8 cellular contexts compared by ENCODE assay signal in the genomic region with DNA sequence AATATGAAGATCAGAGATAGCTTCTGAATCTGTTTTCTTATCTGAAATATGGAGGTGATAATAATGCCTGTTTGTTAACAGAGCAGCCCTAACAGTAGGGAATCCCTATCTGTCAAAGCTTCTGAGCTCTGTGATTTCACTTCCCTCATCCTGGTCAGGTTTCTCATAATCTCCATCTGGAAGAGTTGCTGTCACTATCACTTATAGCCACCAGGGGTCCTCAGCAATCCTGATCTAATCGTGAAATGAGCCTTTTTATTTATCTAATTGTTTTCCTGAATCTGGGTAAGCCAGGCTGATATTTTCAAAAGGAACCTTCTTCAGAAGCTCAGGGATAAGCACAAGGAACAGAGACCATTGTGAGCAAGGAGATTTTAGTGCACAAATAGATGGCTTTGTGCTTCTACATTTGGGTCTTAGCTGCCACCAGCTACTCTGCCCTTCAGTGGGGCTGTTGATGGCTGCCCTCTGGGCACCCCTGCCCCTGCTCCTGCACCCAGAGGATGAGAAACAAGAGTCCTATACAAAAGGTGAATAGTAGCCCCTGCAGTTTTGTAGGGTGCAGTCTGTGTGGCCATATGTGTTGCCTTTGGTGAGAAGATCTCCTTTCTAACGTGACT.
DNase-seq lines count a peak whose midpoint lies in the region; ATAC-seq, FAIRE-seq and TF ChIP-seq lines count a peak whose summit lies in the region.

No MANE protein-coding gene starts in this region.

- H3K27ac ChIP-seq in A549 (no peak overlapping the region), HCT116 (ENCODE audit: low read depth, low read length) (no peak overlapping the region), K562 (ENCODE audit: extremely low read depth, low read depth, low read length) (no peak overlapping the region), mesendoderm (ENCODE audit: low read depth, low read length) (no peak overlapping the region)

- DNase-seq in A549 (ENCODE audit: low read depth in 1 of 2, low spot score in 1 of 2) (peak in 1 of 2 experiments; percentile 22), GM03348 (ENCODE audit: low spot score) (peak; percentile 27), HCT116 (ENCODE audit: low read depth, low spot score) (peak; percentile 8), NCI-H1092 (lab: John Stamatoyannopoulos, UW) (peak; percentile 1), K562 (ENCODE audit: extremely low read depth in 1 of 4, low spot score in 3 of 4) (peak; percentile 6 to 19 (median 16)), mesendoderm (peak; percentile 60), GM19238 (ENCODE audit: insufficient read length, low spot score) (no peak)
- DNase-seq in activated CD4-positive, alpha-beta T cell treated with anti-CD3 and anti-CD28 coated beads, Interleukin-2, amount 50 U/mL, for 1 hour: no peak

- H3K79me1 ChIP-seq in mesendoderm (ENCODE audit: low read length): no peaks in the 10 kb centered on the region

- H3K4ac ChIP-seq in mesendoderm (ENCODE audit: low read depth, low read length): no peak overlapping the region

- no peak overlapping the region for H3K4me3 ChIP-seq in A549
- H3K4me3 ChIP-seq in HCT116 (replicated peaks in 1 of 2; ENCODE audit: low read depth in 1 of 2, low read length in 2 of 2): no peak overlapping the region
- H3K4me3 ChIP-seq in K562: no peak overlapping the region
- no peak overlapping the region for H3K4me3 ChIP-seq in mesendoderm (ENCODE audit: low read length)

- H3K4me1 ChIP-seq in A549 (no peaks in the 10 kb centered on the region), HCT116 (ENCODE audit: control insufficient read depth in 1 of 2, insufficient read depth in 2 of 2, low read length in 2 of 2) (no peaks in the 10 kb centered on the region), K562 (replicated peaks in 1 of 2; ENCODE audit: control insufficient read depth in 2 of 2, insufficient read depth in 2 of 2, low read length in 2 of 2) (no peaks in the 10 kb centered on the region), mesendoderm (ENCODE audit: control insufficient read depth, low read depth, low read length) (no peaks in the 10 kb centered on the region)

- no peak for TF ChIP-seq EP300 in A549 (IDR thresholded peaks at IDR 0.05)
- TF ChIP-seq EP300 in K562 (IDR thresholded peaks at IDR 0.05; ENCODE audit: low read length): no peak

- TF ChIP-seq RAD21 in A549 (conservative IDR thresholded peaks at IDR 0.05 in 1 of 2, IDR thresholded peaks at IDR 0.05 in 1 of 2) (peak; percentile 23 to 35; a peak in 1 of 5 replicates), HCT116 (IDR thresholded peaks at IDR 0.05; ENCODE audit: low read depth) (peak; percentile 49), K562 (CRISPR knock-in tag; conservative IDR thresholded peaks at IDR 0.05 in 1 of 2, IDR thresholded peaks at IDR 0.05 in 1 of 2) (0 out of 4 replicates have a peak, but pooled peaks of 1 of the 2 experiments have one; percentile 12)

- RAD21 ChIA-PET in HCT116 (lab: Charles Lee; ENCODE audit: low non-redundant PET in 1 of 2, low total read pairs in 2 of 2, uncharacterized antibody in 2 of 2, unreplicated experiment in 2 of 2): no interaction called here

- intact Hi-C loops in HCT116 (cut with micrococcal nuclease): loop anchor here (2.0 kb wide), 1 partner anchor 375 kb away; no protein-coding TSS in a partner anchor
- intact Hi-C loops in K562 (cut with micrococcal nuclease): no loop called here

- FAIRE-seq in A549 (lab: Jason Lieb, UNC): peak; percentile 94
- FAIRE-seq in K562 (lab: Jason Lieb, UNC): no peak

- no peaks in the 10 kb centered on the region for H3K9me2 ChIP-seq in HCT116 (ENCODE audit: insufficient read depth)

- no peaks in the 10 kb centered on the region for H3K9me1 ChIP-seq in K562 (ENCODE audit: control insufficient read depth, insufficient read depth, low read length)

- H3K9me3 ChIP-seq in A549 (no peaks in the 10 kb centered on the region), HCT116 (ENCODE audit: control insufficient read depth in 1 of 2, insufficient read depth in 1 of 2, low read depth in 1 of 2, low read length in 2 of 2) (no peaks in the 10 kb centered on the region), K562 (replicated peaks; ENCODE audit: control insufficient read depth, insufficient read depth, low read depth, low read length) (no peaks in the 10 kb centered on the region)

- no peak overlapping the region for H2AK5ac ChIP-seq in mesendoderm (ENCODE audit: low read length)

- no peak overlapping the region for H4K5ac ChIP-seq in mesendoderm (ENCODE audit: low read length)

- BruUV-seq in HCT116 (replicated peaks; lab: Mats Ljungman, UMichigan) (no TSS peak), K562 (replicated peaks; lab: Mats Ljungman, UMichigan) (no TSS peak)

- H3K36me3 ChIP-seq in HCT116 (ENCODE audit: control insufficient read depth in 1 of 2, insufficient read depth in 2 of 2, low read length in 2 of 2) (no peaks in the 10 kb centered on the region), K562 (ENCODE audit: control insufficient read depth, insufficient read depth, low read length) (no peaks in the 10 kb centered on the region), mesendoderm (ENCODE audit: control insufficient read depth, insufficient read depth, low read length) (no peaks in the 10 kb centered on the region)

- H3K18ac ChIP-seq in mesendoderm (ENCODE audit: low read length): no peak overlapping the region

- peak; percentile 37; the same call in 2 of the 3 replicates for TF ChIP-seq CTCF in A549 (IDR thresholded peaks at IDR 0.05)
- peak; percentile 38 to 61 (median 52); a peak in 5 of 6 replicates for TF ChIP-seq CTCF in HCT116 (IDR thresholded peaks at IDR 0.05 in 2 of 3, conservative IDR thresholded peaks at IDR 0.05 in 1 of 3; ENCODE audit: borderline replicate concordance in 1 of 3, insufficient read depth in 1 of 3, low read depth in 2 of 3, low read length in 2 of 3)
- TF ChIP-seq CTCF in K562 (IDR thresholded peaks at IDR 0.05 in 2 of 3, conservative IDR thresholded peaks at IDR 0.05 in 1 of 3; ENCODE audit: insufficient read depth in 2 of 3, low read depth in 1 of 3, low read length in 3 of 3): peak; percentile 28 to 46 (median 34); a peak in 4 of 6 replicates

- H2AFZ ChIP-seq in HCT116 (ENCODE audit: low read depth, low read length, poor library complexity, severe bottlenecking): peak overlapping the region; percentile 15
- no peak overlapping the region for H2AFZ ChIP-seq in K562 (ENCODE audit: low read depth, low read length)

- H2BK5ac ChIP-seq in mesendoderm (ENCODE audit: low read length): no peak overlapping the region

- 0% methylated on average over 2 of the region's 2 CpGs for WGBS in A549 (ENCODE audit: missing lambda C conversion rate)
- WGBS in K562 (ENCODE audit: insufficient coverage, low coverage, missing lambda C conversion rate): 0% methylated on average over 2 of the region's 2 CpGs
- no CpG with 5 or more reads among the region's 2 CpGs for WGBS in mesendoderm (ENCODE audit: extremely low coverage, insufficient coverage, low lambda C conversion rate)

- H4K8ac ChIP-seq in mesendoderm (ENCODE audit: low read depth, low read length): no peak overlapping the region

- H3K56ac ChIP-seq in mesendoderm (ENCODE audit: low read length): no peak overlapping the region

- CTCF ChIA-PET in A549 (lab: Yijun Ruan, JAX) (interaction anchor here (0.6 to 2.1 kb wide), 12 partner anchors 8 to 580 kb away, joined by 3 to 9 read pairs (median 4); no protein-coding TSS in a partner anchor), HCT116 (lab: Charles Lee) (interaction anchor here (0.6 to 1.6 kb wide), 4 partner anchors 10 to 375 kb away, joined by 3 to 11 read pairs (median 4); partner anchors contain the start of gene RADX), K562 (lab: Yijun Ruan, JAX; ENCODE audit: low intra/inter-chr PET ratio) (no interaction called here)

- no peaks in the 10 kb centered on the region for H3K27me3 ChIP-seq in HCT116 (ENCODE audit: insufficient read depth, low read length)
- H3K27me3 ChIP-seq in K562 (ENCODE audit: control insufficient read depth in 2 of 2, insufficient read depth in 2 of 2, low read length in 2 of 2): no peaks in the 10 kb centered on the region
- no peaks in the 10 kb centered on the region for H3K27me3 ChIP-seq in mesendoderm (ENCODE audit: insufficient read depth, low read length, poor library complexity)

- H3K4me2 ChIP-seq in A549 (no peak overlapping the region), HCT116 (ENCODE audit: low read length) (no peak overlapping the region), K562 (ENCODE audit: insufficient read depth, low read length) (no peak overlapping the region), mesendoderm (ENCODE audit: low read length) (no peak overlapping the region)

- TF ChIP-seq POLR2A in A549 (IDR thresholded peaks at IDR 0.05; ENCODE audit: low read length) (no peak), HCT116 (IDR thresholded peaks at IDR 0.05; ENCODE audit: borderline replicate concordance, extremely low read depth, insufficient read depth, insufficient read length) (no peak), K562 (conservative IDR thresholded peaks at IDR 0.05) (no peak)

- no peak overlapping the region for H2BK15ac ChIP-seq in mesendoderm (replicated peaks; ENCODE audit: low read depth)

- no peak overlapping the region for H3K23ac ChIP-seq in mesendoderm (ENCODE audit: low read length)

- in situ Hi-C loops in K562 (cut with MboI): no loop called here

- no peaks in the 10 kb centered on the region for H3K79me2 ChIP-seq in HCT116 (ENCODE audit: insufficient read depth, low read length)
- no peaks in the 10 kb centered on the region for H3K79me2 ChIP-seq in K562 (ENCODE audit: control insufficient read depth, insufficient read depth, low read length)
- H3K79me2 ChIP-seq in mesendoderm (ENCODE audit: control insufficient read depth, insufficient read depth, low read length): no peaks in the 10 kb centered on the region

- H3K9ac ChIP-seq in HCT116 (ENCODE audit: low read length) (no peak overlapping the region), K562 (ENCODE audit: insufficient read depth in 1 of 2, low read depth in 2 of 2, low read length in 2 of 2) (no peak overlapping the region), mesendoderm (ENCODE audit: low read length) (no peak overlapping the region)

- ATAC-seq in A549: peak in 1 of 2 experiments; percentile 69; a peak in 2 of 6 replicates
- peak; percentile 68 for ATAC-seq in HCT116
- no peak for ATAC-seq in K562

- POLR2A ChIA-PET in A549 (lab: Yijun Ruan, JAX) (no interaction called here), HCT116 (lab: Charles Lee) (no interaction called here), K562 (lab: Yijun Ruan, JAX) (no interaction called here)

- H2BK120ac ChIP-seq in mesendoderm (ENCODE audit: low read depth, low read length): no peak overlapping the region

- H4K20me1 ChIP-seq in HCT116 (ENCODE audit: insufficient read depth): no peaks in the 10 kb centered on the region
- no peaks in the 10 kb centered on the region for H4K20me1 ChIP-seq in K562 (replicated peaks; ENCODE audit: control insufficient read depth, insufficient read depth, low read length)

TF ChIP-seq in A549, 52 proteins besides CTCF, POLR2A, EP300 and RAD21 (continues in another document):
- no peak for TF ChIP-seq NPAS2 (CRISPR knock-in tag; IDR thresholded peaks at IDR 0.05; ENCODE audit: borderline replicate concordance)

TF ChIP-seq in K562, 482 proteins besides CTCF, POLR2A, EP300 and RAD21 (continues in another document):
- TF ChIP-seq RHOXF2B (CRISPR knock-in tag; conservative IDR thresholded peaks at IDR 0.05): no peak

Comparison
In these comparisons a context has a peak if more than half of its experiments do, and no peak if none do; other contexts are left out.
1. DNase-seq: peak in GM03348 (single experiment), HCT116 (single experiment), NCI-H1092 (single experiment), K562 (4 of 4) and mesendoderm (single experiment); none in GM19238 (single experiment) and activated CD4-positive, alpha-beta T cell treated with anti-CD3 and anti-CD28 coated beads, Interleukin-2, amount 50 U/mL, for 1 hour (single experiment).
2. Of the 35 proteins assayed by ChIP-seq in both K562 and A549: peak only in K562: none; only in A549: none; in both: CTCF; in neither: 33; mixed calls (peak in some experiments, not most) for 1.
3. Peak in every context shown above with its lines, with median percentiles within 50 percentile points of each other: CTCF ChIP-seq.